Comparison of ENCODE assay signal across 1 cellular context in genomic region chr16:47018223-47018891, GRCh38.
TF ChIP-seq lines count a peak whose summit lies in the region.

No MANE protein-coding gene starts in this region.

TF ChIP-seq in GM23338, 12 proteins besides CTCF, POLR2A, EP300 and RAD21 (continued from another document):
- no peak for TF ChIP-seq REST (IDR thresholded peaks at IDR 0.05; ENCODE audit: unreplicated experiment)
- TF ChIP-seq JUNB (IDR thresholded peaks at IDR 0.05; ENCODE audit: unreplicated experiment): no peak
- TF ChIP-seq STAT1 (IDR thresholded peaks at IDR 0.05; ENCODE audit: unreplicated experiment): no peak
- no peak for TF ChIP-seq POLR2AphosphoS5 (IDR thresholded peaks at IDR 0.05; ENCODE audit: low read depth)
- TF ChIP-seq ZNF462 (CRISPR knock-in tag; IDR thresholded peaks at IDR 0.05): no peak
- no peak for TF ChIP-seq ZNF114 (CRISPR knock-in tag; IDR thresholded peaks at IDR 0.05)
- no peak for TF ChIP-seq ZNF331 (CRISPR knock-in tag; IDR thresholded peaks at IDR 0.05; ENCODE audit: low read depth)
